ENCODE assay signal across 1 cellular context in the genomic region with DNA sequence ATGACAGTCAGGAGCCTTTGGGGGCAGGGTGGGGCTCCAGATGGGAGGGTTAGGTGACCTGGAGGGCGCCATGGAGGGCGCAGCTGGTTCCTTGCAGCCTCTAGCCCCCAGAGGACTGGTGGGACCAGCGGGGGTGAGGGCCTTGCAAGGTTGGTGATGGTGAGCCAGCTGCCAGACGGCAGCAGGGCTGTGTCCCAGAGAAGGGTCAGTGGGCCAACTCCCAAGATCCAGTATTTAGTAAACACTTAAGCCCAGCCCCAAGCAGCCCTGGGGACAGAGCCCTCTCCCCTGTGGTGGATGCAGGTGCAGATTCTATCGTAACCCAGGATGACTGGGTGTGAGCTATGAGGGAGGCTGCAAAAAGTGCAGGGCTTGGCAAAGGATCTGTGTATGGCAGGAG.
TF ChIP-seq lines count a peak whose summit lies in the region.

No MANE protein-coding gene starts in this region.

TF ChIP-seq in IMR-90, 13 proteins besides CTCF, POLR2A, EP300 and RAD21:
- TF ChIP-seq NFE2L2 (IDR thresholded peaks at IDR 0.05; ENCODE audit: low read depth, low read length), result no peak
- no peak for TF ChIP-seq MAFK (IDR thresholded peaks at IDR 0.05; ENCODE audit: low read depth, low read length)
- no peak for TF ChIP-seq CHD1 (IDR thresholded peaks at IDR 0.05; ENCODE audit: low read depth, low read length)
- no peak for TF ChIP-seq BHLHE40 (IDR thresholded peaks at IDR 0.05; ENCODE audit: low read depth, low read length)
